ENCODE assay signal across 18 cellular contexts in the genomic region with DNA sequence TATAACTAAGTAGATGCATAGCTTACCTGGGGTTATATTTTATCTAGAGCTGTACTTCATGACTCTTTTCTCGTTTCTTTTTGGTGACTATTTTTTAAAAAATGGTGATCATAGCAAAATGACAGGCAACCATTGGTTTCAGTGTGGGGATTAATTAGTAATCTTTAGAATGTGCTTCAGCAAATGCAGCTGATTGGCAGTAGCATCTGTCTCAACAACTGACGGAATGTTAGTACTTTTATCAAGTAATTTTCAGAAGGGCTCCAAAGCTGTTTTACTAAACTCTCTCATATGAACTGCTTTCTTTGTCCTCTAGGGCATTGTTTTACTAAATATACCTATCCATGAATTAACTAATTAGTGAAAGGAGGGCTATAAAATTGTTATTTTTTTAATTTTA.
"Had no signal": no experiment of that assay in that cellular context is flagged by ENCODE, and none has a peak within 500 bp of the region (broad histone marks: within the 10 kb centered on the region; RNA-seq: fewer than 3 reads in every experiment).

No MANE protein-coding gene starts in this region.

- H3K9me3 Mint-ChIP-seq: central memory CD8-positive, alpha-beta T cell; natural killer cell; stimulated activated naive B cell treated with anti-CD40 and anti-IgM and Interleukin-4, amounts not matched to agents 10 μg/mL and 1 μg/mL and 100 μg/mL, for 72 hours; stimulated activated naive CD8-positive, alpha-beta T cell treated with anti-CD3 and anti-CD28 coated beads, Interleukin-15, amount 100 ng/mL, for 72 hours had no signal

- DNase-seq: effector memory CD4-positive, alpha-beta T cell; hippocampal formation; left colon; mesendoderm; natural killer cell; occipital lobe; pancreas; retina; right lobe of liver; stimulated activated CD4-positive, alpha-beta T cell treated with anti-CD3 and anti-CD28 coated beads, Interleukin-2, amount 100 ng/mL, for 24 hours; stimulated activated CD4-positive, alpha-beta T cell treated with anti-CD3 and anti-CD28 coated beads, Interleukin-4, amount 100 ng/mL, for 4 hours; stimulated activated naive B cell treated with anti-CD40 and anti-IgM and Interleukin-4, amounts not matched to agents 10 μg/mL and 1 μg/mL and 100 μg/mL, for 72 hours; stimulated activated naive CD8-positive, alpha-beta T cell treated with anti-CD3 and anti-CD28 coated beads, Interleukin-15, amount 100 ng/mL, for 72 hours had no signal

- H3K27ac ChIP-seq: pancreas, prostate gland, right lobe of liver, skin epidermis had no signal

- H3K27me3 ChIP-seq: esophagus muscularis mucosa, pancreas, right lobe of liver had no signal

- H3K27me3 Mint-ChIP-seq: central memory CD8-positive, alpha-beta T cell; stimulated activated naive B cell treated with anti-CD40 and anti-IgM and Interleukin-4, amounts not matched to agents 10 μg/mL and 1 μg/mL and 100 μg/mL, for 72 hours; stimulated activated naive CD8-positive, alpha-beta T cell treated with anti-CD3 and anti-CD28 coated beads, Interleukin-15, amount 100 ng/mL, for 72 hours had no signal

- H3K27ac Mint-ChIP-seq: natural killer cell; stimulated activated naive B cell treated with anti-CD40 and anti-IgM and Interleukin-4, amounts not matched to agents 10 μg/mL and 1 μg/mL and 100 μg/mL, for 72 hours; stimulated activated naive CD8-positive, alpha-beta T cell treated with anti-CD3 and anti-CD28 coated beads, Interleukin-15, amount 100 ng/mL, for 72 hours had no signal

- H3K36me3 Mint-ChIP-seq: natural killer cell had no signal

- H3K9me3 ChIP-seq: esophagus muscularis mucosa, pancreas, prostate gland, right lobe of liver, thoracic aorta had no signal

- H3K36me3 ChIP-seq: esophagus muscularis mucosa, pancreas, prostate gland, right lobe of liver, thoracic aorta had no signal

- H3K4me3 Mint-ChIP-seq: central memory CD8-positive, alpha-beta T cell; natural killer cell; stimulated activated naive B cell treated with anti-CD40 and anti-IgM and Interleukin-4, amounts not matched to agents 10 μg/mL and 1 μg/mL and 100 μg/mL, for 72 hours; stimulated activated naive CD8-positive, alpha-beta T cell treated with anti-CD3 and anti-CD28 coated beads, Interleukin-15, amount 100 ng/mL, for 72 hours had no signal

- H3K4me1 ChIP-seq: prostate gland had no signal

- ATAC-seq: left colon; natural killer cell; pancreas; right lobe of liver; stimulated activated naive B cell treated with anti-CD40 and anti-IgM and Interleukin-4, amounts not matched to agents 10 μg/mL and 1 μg/mL and 100 μg/mL, for 72 hours; stimulated activated naive CD8-positive, alpha-beta T cell treated with anti-CD3 and anti-CD28 coated beads, Interleukin-15, amount 100 ng/mL, for 72 hours had no signal

- H3K4me3 ChIP-seq: esophagus muscularis mucosa, pancreas, prostate gland, right lobe of liver, skin epidermis, thoracic aorta had no signal

- H3K4me1 Mint-ChIP-seq: central memory CD8-positive, alpha-beta T cell had no signal
